In genomic region chr7:131045526-131045925, GRCh38 we compare ENCODE assay signal across 29 cellular contexts.
DNase-seq lines count a peak whose midpoint lies in the region; ATAC-seq, FAIRE-seq and TF ChIP-seq lines count a peak whose summit lies in the region.
"Had no signal": no experiment of that assay in that cellular context is flagged by ENCODE, and none has a peak within 500 bp of the region (broad histone marks: within the 10 kb centered on the region; RNA-seq: fewer than 3 reads in every experiment).

No MANE protein-coding gene starts in this region.

- ATAC-seq in K562 (no peak), GM19467 (IDR thresholded peaks at IDR 0.05; ENCODE audit: unreplicated experiment) (no peak)
- ATAC-seq in natural killer cell treated with Interleukin-12 subunit alpha and Interleukin-12 subunit beta and Interleukin-15 and Interleukin-18, amount 100 ng/mL, for 72 hours, result no peak
- ATAC-seq: activated T-cell treated with anti-CD3 and anti-CD28 coated beads, Interleukin-2, amount 50 U/mL, for 4 hours had no signal

- H3K4me1 ChIP-seq in K562 (replicated peaks in 1 of 2; ENCODE audit: control insufficient read depth in 2 of 2, insufficient read depth in 2 of 2, low read length in 2 of 2), result no peaks in the 10 kb centered on the region; a peak in 1 of 5 replicates
- H3K4me1 ChIP-seq: breast epithelium had no signal

- no peaks in the 10 kb centered on the region for H4K20me1 ChIP-seq in K562 (replicated peaks; ENCODE audit: control insufficient read depth, insufficient read depth, low read length)

- CTCF ChIA-PET in activated naive CD4-positive, alpha-beta T cell treated with anti-CD3 and anti-CD28 coated beads, Interleukin-2, amount 10 ng/mL, durations not matched to agents 7 days and 5 days (lab: Charles Lee), result interaction anchor here (1.5 to 2.2 kb wide), 2 partner anchors 63 to 149 kb away, joined by 5 to 7 read pairs; no protein-coding TSS in a partner anchor
- CTCF ChIA-PET in activated naive CD4-positive, alpha-beta T cell treated with anti-CD3 and anti-CD28 coated beads for 36 hours (lab: Charles Lee), result interaction anchor here (0.5 to 1.6 kb wide), 4 partner anchors 17 to 104 kb away, joined by 3 to 7 read pairs (median 3); no protein-coding TSS in a partner anchor
- CTCF ChIA-PET in K562 (lab: Yijun Ruan, JAX; ENCODE audit: low intra/inter-chr PET ratio), result no interaction called here

- no peak overlapping the region for H3K4me3 ChIP-seq in K562
- H3K4me3 ChIP-seq: BLaER1 treated with 17β-estradiol and CSF1 and Interleukin-3, amounts not matched to agents 10 nM and 100 nM; breast epithelium; lung; upper lobe of left lung had no signal

- WGBS in K562 (ENCODE audit: insufficient coverage, low coverage, missing lambda C conversion rate), result 17% methylated on average over 1 of the region's 1 CpG

- FAIRE-seq in GM12891 (lab: Jason Lieb, UNC) (peak; percentile 54), K562 (lab: Jason Lieb, UNC) (no peak)
- FAIRE-seq: D721Med, RCC 7860 had no signal

- H3K27ac Mint-ChIP-seq in activated naive CD4-positive, alpha-beta T cell treated with anti-CD3 and anti-CD28 coated beads, Interleukin-2, amount 10 ng/mL, durations not matched to agents 7 days and 5 days, result peak overlapping the region; percentile 15
- no peak overlapping the region for H3K27ac Mint-ChIP-seq in activated naive CD4-positive, alpha-beta T cell treated with anti-CD3 and anti-CD28 coated beads for 36 hours
- H3K27ac Mint-ChIP-seq in natural killer cell treated with Interleukin-12 subunit alpha and Interleukin-12 subunit beta and Interleukin-15 and Interleukin-18, amount 100 ng/mL, for 72 hours, result peak overlapping the region; percentile 38 to 45
- H3K27ac Mint-ChIP-seq: nephron progenitor cell had no signal

- H3K9me1 ChIP-seq in K562 (ENCODE audit: control insufficient read depth, insufficient read depth, low read length), result no peaks in the 10 kb centered on the region

- no peak for TF ChIP-seq POLR2A in GM12891 (IDR thresholded peaks at IDR 0.05; ENCODE audit: low read depth, low read length)
- no peak for TF ChIP-seq POLR2A in K562 (conservative IDR thresholded peaks at IDR 0.05)

- no peaks in the 10 kb centered on the region for H3K27me3 ChIP-seq in K562 (ENCODE audit: control insufficient read depth in 2 of 2, insufficient read depth in 2 of 2, low read length in 2 of 2)
- H3K27me3 ChIP-seq: BLaER1 treated with 17β-estradiol and CSF1 and Interleukin-3, amounts not matched to agents 10 nM and 100 nM; breast epithelium; upper lobe of left lung had no signal

- peaks cover 50% of the 10 kb centered on the region for H3K36me3 Mint-ChIP-seq in activated naive CD4-positive, alpha-beta T cell treated with anti-CD3 and anti-CD28 coated beads, Interleukin-2, amount 10 ng/mL, durations not matched to agents 7 days and 5 days
- H3K36me3 Mint-ChIP-seq in activated naive CD4-positive, alpha-beta T cell treated with anti-CD3 and anti-CD28 coated beads for 36 hours (ENCODE audit: low read depth), result peaks cover 20% of the 10 kb centered on the region
- H3K36me3 Mint-ChIP-seq in natural killer cell treated with Interleukin-12 subunit alpha and Interleukin-12 subunit beta and Interleukin-15 and Interleukin-18, amount 100 ng/mL, for 72 hours, result peaks cover 14% of the 10 kb centered on the region

- no peak for TF ChIP-seq CTCF in K562 (IDR thresholded peaks at IDR 0.05 in 2 of 3, conservative IDR thresholded peaks at IDR 0.05 in 1 of 3; ENCODE audit: insufficient read depth in 2 of 3, low read depth in 1 of 3, low read length in 3 of 3)

- DNase-seq in activated naive CD4-positive, alpha-beta T cell treated with anti-CD3 and anti-CD28 coated beads, Interleukin-2, amount 10 ng/mL, durations not matched to agents 7 days and 5 days, result no peak
- DNase-seq in activated naive CD4-positive, alpha-beta T cell treated with anti-CD3 and anti-CD28 coated beads for 36 hours, result no peak
- DNase-seq in GM12891 (ENCODE audit: insufficient read length, low spot score), result no peak
- DNase-seq in K562 (ENCODE audit: extremely low read depth in 1 of 4, low spot score in 3 of 4), result no peak
- DNase-seq in natural killer cell treated with Interleukin-12 subunit alpha and Interleukin-12 subunit beta and Interleukin-15 and Interleukin-18, amount 100 ng/mL, for 72 hours (ENCODE audit: low spot score), result no peak
- no peak for DNase-seq in COR-L47 (lab: John Stamatoyannopoulos, UW)
- DNase-seq in posterior cingulate gyrus, result no peak
- DNase-seq: activated gamma-delta T cell treated with Interleukin-2 at 50 U/mL for 16 hours; activated T-cell treated with anti-CD3 and anti-CD28 coated beads, Interleukin-2, amount 50 U/mL, for 4 hours; DND-41; effector CD8-positive, alpha-beta T cell; GF-D8; hypothalamus; IMR-90; left cardiac atrium; NCI-H1092; NCI-H187; NCI-H446 treated with DMSO at 0.1 percent for 48 hours; NCI-H82; nephron progenitor cell; stimulated activated naive CD4-positive, alpha-beta T cell; upper lobe of left lung; WERI-Rb-1 had no signal

- H3K27me3 Mint-ChIP-seq in activated naive CD4-positive, alpha-beta T cell treated with anti-CD3 and anti-CD28 coated beads, Interleukin-2, amount 10 ng/mL, durations not matched to agents 7 days and 5 days, result no peaks in the 10 kb centered on the region
- no peaks in the 10 kb centered on the region for H3K27me3 Mint-ChIP-seq in activated naive CD4-positive, alpha-beta T cell treated with anti-CD3 and anti-CD28 coated beads for 36 hours (ENCODE audit: low read depth)
- no peaks in the 10 kb centered on the region for H3K27me3 Mint-ChIP-seq in natural killer cell treated with Interleukin-12 subunit alpha and Interleukin-12 subunit beta and Interleukin-15 and Interleukin-18, amount 100 ng/mL, for 72 hours

- H3K4me1 Mint-ChIP-seq in activated naive CD4-positive, alpha-beta T cell treated with anti-CD3 and anti-CD28 coated beads, Interleukin-2, amount 10 ng/mL, durations not matched to agents 7 days and 5 days, result peaks cover 69% of the 10 kb centered on the region
- peaks cover 66% of the 10 kb centered on the region for H3K4me1 Mint-ChIP-seq in activated naive CD4-positive, alpha-beta T cell treated with anti-CD3 and anti-CD28 coated beads for 36 hours (ENCODE audit: low read depth)
- H3K4me1 Mint-ChIP-seq in natural killer cell treated with Interleukin-12 subunit alpha and Interleukin-12 subunit beta and Interleukin-15 and Interleukin-18, amount 100 ng/mL, for 72 hours (ENCODE audit: low read depth in 2 of 2), result peaks cover 45 to 66% of the 10 kb centered on the region in 2 donors

- H3K9me3 ChIP-seq in K562 (replicated peaks; ENCODE audit: control insufficient read depth, insufficient read depth, low read depth, low read length), result peaks cover 4% of the 10 kb centered on the region; the same call in 1 of the 2 replicates
- H3K9me3 ChIP-seq: breast epithelium, upper lobe of left lung had no signal

- POLR2A ChIA-PET in K562 (lab: Yijun Ruan, JAX), result interaction anchor here (1.2 kb wide), 1 partner anchor 10 kb away, joined by 4 read pairs; no protein-coding TSS in a partner anchor

- intact Hi-C loops in activated naive CD4-positive, alpha-beta T cell treated with anti-CD3 and anti-CD28 coated beads for 36 hours (cut with micrococcal nuclease), result no loop called here
- intact Hi-C loops in K562 (cut with micrococcal nuclease), result loop anchor here (10.0 kb wide), 1 partner anchor 469 kb away; no protein-coding TSS in a partner anchor
- intact Hi-C loops in posterior cingulate gyrus (cut with DNase I), result no loop called here

- no peak overlapping the region for H3K4me2 ChIP-seq in K562 (ENCODE audit: insufficient read depth, low read length)
- H3K4me2 ChIP-seq: BLaER1 treated with 17β-estradiol and CSF1 and Interleukin-3, amounts not matched to agents 10 nM and 100 nM had no signal

- no peak overlapping the region for H3K9ac ChIP-seq in K562 (ENCODE audit: insufficient read depth in 1 of 2, low read depth in 2 of 2, low read length in 2 of 2)
- H3K9ac ChIP-seq: BLaER1 treated with 17β-estradiol and CSF1 and Interleukin-3, amounts not matched to agents 10 nM and 100 nM had no signal

- H3K4me3 Mint-ChIP-seq in activated naive CD4-positive, alpha-beta T cell treated with anti-CD3 and anti-CD28 coated beads, Interleukin-2, amount 10 ng/mL, durations not matched to agents 7 days and 5 days, result no peak overlapping the region
- H3K4me3 Mint-ChIP-seq in activated naive CD4-positive, alpha-beta T cell treated with anti-CD3 and anti-CD28 coated beads for 36 hours, result no peak overlapping the region
- H3K4me3 Mint-ChIP-seq in natural killer cell treated with Interleukin-12 subunit alpha and Interleukin-12 subunit beta and Interleukin-15 and Interleukin-18, amount 100 ng/mL, for 72 hours, result no peak overlapping the region
- H3K4me3 Mint-ChIP-seq: activated T-cell treated with anti-CD3 and anti-CD28 coated beads, Interleukin-2, amount 50 U/mL, for 4 hours; nephron progenitor cell had no signal

- TF ChIP-seq EP300 in K562 (IDR thresholded peaks at IDR 0.05; ENCODE audit: low read length), result no peak

- BruUV-seq in K562 (replicated peaks; lab: Mats Ljungman, UMichigan), result no TSS peak

- TF ChIP-seq RAD21 in K562 (CRISPR knock-in tag; conservative IDR thresholded peaks at IDR 0.05 in 1 of 2, IDR thresholded peaks at IDR 0.05 in 1 of 2), result no peak

- no peak overlapping the region for H3K27ac ChIP-seq in K562 (ENCODE audit: extremely low read depth, low read depth, low read length)
- H3K27ac ChIP-seq: BLaER1 treated with 17β-estradiol and CSF1 and Interleukin-3, amounts not matched to agents 10 nM and 100 nM; breast epithelium; upper lobe of left lung; WERI-Rb-1 had no signal

- H3K9me3 Mint-ChIP-seq in activated naive CD4-positive, alpha-beta T cell treated with anti-CD3 and anti-CD28 coated beads, Interleukin-2, amount 10 ng/mL, durations not matched to agents 7 days and 5 days, result peaks cover 5% of the 10 kb centered on the region
- peaks cover 7% of the 10 kb centered on the region for H3K9me3 Mint-ChIP-seq in activated naive CD4-positive, alpha-beta T cell treated with anti-CD3 and anti-CD28 coated beads for 36 hours
- no peaks in the 10 kb centered on the region for H3K9me3 Mint-ChIP-seq in natural killer cell treated with Interleukin-12 subunit alpha and Interleukin-12 subunit beta and Interleukin-15 and Interleukin-18, amount 100 ng/mL, for 72 hours

- H3K36me3 ChIP-seq in K562 (ENCODE audit: control insufficient read depth, insufficient read depth, low read length), result no peaks in the 10 kb centered on the region
- H3K36me3 ChIP-seq: breast epithelium, WERI-Rb-1 had no signal

- H2AFZ ChIP-seq in K562 (ENCODE audit: low read depth, low read length), result no peak overlapping the region

- in situ Hi-C loops in K562 (cut with MboI), result no loop called here

- no peaks in the 10 kb centered on the region for H3K79me2 ChIP-seq in K562 (ENCODE audit: control insufficient read depth, insufficient read depth, low read length)

TF ChIP-seq in GM12891, 5 proteins besides CTCF, POLR2A, EP300 and RAD21:
- TF ChIP-seq POLR2AphosphoS5 (IDR thresholded peaks at IDR 0.05; ENCODE audit: low read depth, low read length), result no peak
TF ChIP-seq in GM12891: peak in this region for 0.

TF ChIP-seq in K562, 482 proteins besides CTCF, POLR2A, EP300 and RAD21:
- peak; percentile 73 for TF ChIP-seq RBM25 (IDR thresholded peaks at IDR 0.05; ENCODE audit: low read depth, low read length, severe bottlenecking)
- peak; percentile 28 for TF ChIP-seq MEIS2 (IDR thresholded peaks at IDR 0.05; ENCODE audit: partially characterized antibody)
- peak; percentile 90 for TF ChIP-seq ZNF146 (CRISPR knock-in tag; IDR thresholded peaks at IDR 0.05; ENCODE audit: unreplicated experiment)
- no peak for TF ChIP-seq CBFA2T2 (conservative IDR thresholded peaks at IDR 0.05)
